ENCODE assay signal across 8 cellular contexts in genomic region chr7:105011771-105012502, GRCh38.
DNase-seq lines count a peak whose midpoint lies in the region; ATAC-seq lines count a peak whose summit lies in the region.

No MANE protein-coding gene starts in this region.

- peak overlapping the region; percentile 94 for H3K4me3 ChIP-seq in rectal smooth muscle tissue (ENCODE audit: low read length)

- peak overlapping the region; percentile 96 for H3K27ac ChIP-seq in rectal smooth muscle tissue (ENCODE audit: low read depth, low read length)

- peaks cover 11% of the 10 kb centered on the region for H3K4me1 ChIP-seq in rectal smooth muscle tissue (ENCODE audit: control insufficient read depth, insufficient read depth, low read length)

- H3K9ac ChIP-seq in rectal smooth muscle tissue (ENCODE audit: low read length), result peak overlapping the region; percentile 100

- DNase-seq in NCI-H748 (lab: John Stamatoyannopoulos, UW; ENCODE audit: unreplicated experiment) (peak; percentile 19), NCI-H748 treated with DMSO at 0.1 percent for 48 hours (lab: John Stamatoyannopoulos, UW) (no peak), fibroblast of peridontal ligament (ENCODE audit: extremely low read depth) (peak; percentile 25), SIG-M5 treated with dmso at 0.1 percent for 504 hours (lab: John Stamatoyannopoulos, UW; ENCODE audit: unreplicated experiment) (no peak)
- peak; percentile 75 for DNase-seq in activated CD8-positive, alpha-beta memory T cell treated with anti-CD3 and anti-CD28 coated beads for 24 hours

- no peak for ATAC-seq in HG02571 (IDR thresholded peaks at IDR 0.05; ENCODE audit: unreplicated experiment)
- no peak for ATAC-seq in GM19351 (IDR thresholded peaks at IDR 0.05; ENCODE audit: unreplicated experiment)

- H3K36me3 ChIP-seq in rectal smooth muscle tissue (ENCODE audit: control insufficient read depth, insufficient read depth, low read length), result peaks cover 8% of the 10 kb centered on the region

- no peaks in the 10 kb centered on the region for H3K27me3 ChIP-seq in rectal smooth muscle tissue (ENCODE audit: control insufficient read depth, insufficient read depth, low read length)

Comparison
In these comparisons a context has a peak if more than half of its experiments do, and no peak if none do; other contexts are left out.
1. DNase-seq: peak in NCI-H748 (single experiment), activated CD8-positive, alpha-beta memory T cell treated with anti-CD3 and anti-CD28 coated beads for 24 hours (single experiment) and fibroblast of peridontal ligament (single experiment); none in NCI-H748 treated with DMSO at 0.1 percent for 48 hours (single experiment) and SIG-M5 treated with dmso at 0.1 percent for 504 hours (single experiment).